ENCODE assay signal across 9 cellular contexts in the genomic region with DNA sequence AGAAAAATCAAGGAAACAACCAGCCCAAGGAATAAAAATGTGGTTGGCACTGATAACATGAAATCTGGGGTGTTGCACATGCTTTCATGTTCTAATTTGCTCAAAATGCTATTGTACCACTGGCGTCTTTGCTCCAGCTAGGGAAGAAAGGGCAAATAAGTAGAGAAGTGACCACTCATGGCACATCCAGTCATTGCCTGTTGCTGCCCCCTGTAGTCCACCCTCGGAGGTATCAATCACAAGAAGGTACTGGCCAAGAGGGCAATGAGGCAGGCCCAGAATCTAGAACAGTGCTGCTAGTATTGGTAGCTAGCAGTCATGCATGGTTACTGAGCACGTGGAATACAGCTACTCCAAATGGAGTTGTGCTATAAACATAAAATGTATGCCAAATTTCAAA.
A peak's percentile ranks its signal among the peaks of the same experiment; 100 is the strongest.
DNase-seq lines count a peak whose midpoint lies in the region; ATAC-seq and TF ChIP-seq lines count a peak whose summit lies in the region.
"Had no signal": no experiment of that assay in that cellular context is flagged by ENCODE, and none has a peak within 500 bp of the region (broad histone marks: within the 10 kb centered on the region; RNA-seq: fewer than 3 reads in every experiment).

No MANE protein-coding gene starts in this region.

- H3K27me3 ChIP-seq in kidney epithelial cell (ENCODE audit: control insufficient read depth, insufficient read depth, low read length) = no peaks in the 10 kb centered on the region

- in situ Hi-C loops in SK-MEL-5 (cut with HindIII; ENCODE audit: low pct_unique_long_range_greater_than_20kb, low sequenced_read_pairs) = no loop called here

- DNase-seq in COR-L47 (lab: John Stamatoyannopoulos, UW) (peak; percentile 40), HFF-Myc (ENCODE audit: extremely low read depth, low read depth) (no peak), SK-MEL-5 (ENCODE audit: low read depth, low spot score) (peak; percentile 80), kidney epithelial cell (ENCODE audit: low read depth) (no peak), C1 segment of cervical spinal cord (lab: John Stamatoyannopoulos, UW) (no peak), putamen (ENCODE audit: low spot score) (no peak), NCI-H2171 (lab: John Stamatoyannopoulos, UW) (no peak)

- no peak for ATAC-seq in GM19324 (IDR thresholded peaks at IDR 0.05; ENCODE audit: low FRiP score, unreplicated experiment)

- peak; percentile 58 for TF ChIP-seq CTCF in HFF-Myc (IDR thresholded peaks at IDR 0.05; ENCODE audit: low read depth, low read length, missing control alignments)
- peak; percentile 50 for TF ChIP-seq CTCF in kidney epithelial cell (IDR thresholded peaks at IDR 0.05; ENCODE audit: insufficient read depth, low read length, poor library complexity, severe bottlenecking)

- H3K36me3 ChIP-seq in kidney epithelial cell (ENCODE audit: control insufficient read depth, insufficient read depth, low read length) = no peaks in the 10 kb centered on the region
- H3K36me3 ChIP-seq: adrenal gland had no signal

- H3K4me3 ChIP-seq in HFF-Myc (replicated peaks; ENCODE audit: low read depth, low read length) (no peak overlapping the region), kidney epithelial cell (ENCODE audit: low read depth, low read length) (no peak overlapping the region)
- H3K4me3 ChIP-seq: adrenal gland had no signal

Comparison
In these comparisons a context has a peak if more than half of its experiments do, and no peak if none do; other contexts are left out.
1. DNase-seq: peak in COR-L47 (single experiment) and SK-MEL-5 (single experiment); none in HFF-Myc (single experiment), kidney epithelial cell (single experiment), C1 segment of cervical spinal cord (0 of 14), putamen (single experiment) and NCI-H2171 (single experiment).